ENCODE assay signal across 24 cellular contexts in genomic region chr6:115216835-115217234, GRCh38.
"Had no signal": no experiment of that assay in that cellular context is flagged by ENCODE, and none has a peak within 500 bp of the region (broad histone marks: within the 10 kb centered on the region; RNA-seq: fewer than 3 reads in every experiment).

No MANE protein-coding gene starts in this region.

- H3K36me3 ChIP-seq: colonic mucosa, esophagus muscularis mucosa, esophagus squamous epithelium, gastrocnemius medialis, gastroesophageal sphincter, heart left ventricle, heart right ventricle had no signal

- H3K4me1 Mint-ChIP-seq: endodermal cell had no signal

- ATAC-seq: effector memory CD8-positive, alpha-beta T cell; esophagus mucosa; gastrocnemius medialis; gastroesophageal sphincter; heart left ventricle; heart right ventricle had no signal

- H3K4me1 ChIP-seq: colonic mucosa, esophagus muscularis mucosa, esophagus squamous epithelium, gastrocnemius medialis, gastroesophageal sphincter, heart left ventricle, heart right ventricle had no signal

- H3K27me3 Mint-ChIP-seq: dendritic cell treated with granulocyte-macrophage colony-stimulating factor and Interleukin-4, amounts not matched to agents 40 ng/mL and 50 ng/mL, for 4 days; effector memory CD8-positive, alpha-beta T cell had no signal

- H3K27ac ChIP-seq: colonic mucosa, coronary artery, dorsolateral prefrontal cortex, epithelial cell of prostate, esophagus muscularis mucosa, esophagus squamous epithelium, gastrocnemius medialis, gastroesophageal sphincter, heart left ventricle, heart right ventricle had no signal

- DNase-seq: colonic mucosa; cortex of kidney; dermis blood vessel endothelial cell; dorsolateral prefrontal cortex; effector CD4-positive, alpha-beta T cell; effector CD8-positive, alpha-beta T cell; effector memory CD4-positive, alpha-beta T cell; effector memory CD8-positive, alpha-beta T cell; endodermal cell; erythroblast; esophagus squamous epithelium; foreskin fibroblast; foreskin melanocyte; gastrocnemius medialis; glutamatergic neuron; head of caudate nucleus; heart left ventricle; heart right ventricle had no signal

- H3K9me3 ChIP-seq: colonic mucosa, esophagus squamous epithelium, gastrocnemius medialis had no signal

- H3K4me3 Mint-ChIP-seq: dendritic cell treated with granulocyte-macrophage colony-stimulating factor and Interleukin-4, amounts not matched to agents 40 ng/mL and 50 ng/mL, for 4 days; effector memory CD8-positive, alpha-beta T cell; endodermal cell had no signal

- H3K27ac Mint-ChIP-seq: dendritic cell treated with granulocyte-macrophage colony-stimulating factor and Interleukin-4, amounts not matched to agents 40 ng/mL and 50 ng/mL, for 4 days; effector memory CD8-positive, alpha-beta T cell; endodermal cell had no signal

- H3K4me3 ChIP-seq: colonic mucosa, coronary artery, dorsolateral prefrontal cortex, esophagus muscularis mucosa, esophagus squamous epithelium, gastrocnemius medialis, gastroesophageal sphincter, heart left ventricle, heart right ventricle had no signal

- H3K27me3 ChIP-seq: colonic mucosa, dorsolateral prefrontal cortex, esophagus muscularis mucosa, esophagus squamous epithelium, gastrocnemius medialis, gastroesophageal sphincter, heart left ventricle, heart right ventricle had no signal
